Comparison of ENCODE assay signal across 9 cellular contexts in the genomic region with DNA sequence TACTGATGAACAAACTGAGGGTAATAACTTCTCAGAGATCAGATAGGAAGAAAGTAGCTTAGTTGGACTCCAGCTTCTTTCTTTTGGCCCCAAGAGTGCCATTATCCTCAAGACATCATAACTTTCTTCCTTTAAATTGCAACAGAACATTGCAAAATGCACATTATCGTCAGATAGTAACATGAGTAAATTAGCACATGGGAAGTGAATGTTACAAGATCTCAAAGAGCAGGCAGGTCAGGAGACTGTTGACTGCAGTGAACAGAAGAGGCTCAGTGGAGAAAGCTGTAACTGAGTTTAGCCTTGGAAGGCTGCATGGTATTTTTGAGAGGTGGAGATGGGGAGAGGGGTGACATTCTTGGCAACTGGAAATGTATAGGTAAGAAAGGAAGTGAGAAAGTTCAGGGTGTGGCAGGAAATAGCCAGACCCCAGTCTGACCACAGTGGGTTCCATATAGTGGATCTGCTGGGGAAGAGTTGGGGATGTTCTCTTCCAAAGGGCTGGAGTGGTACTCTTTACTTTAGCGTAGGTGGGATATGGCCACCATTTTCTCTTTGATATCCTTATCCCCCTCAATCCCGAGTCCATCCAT.
DNase-seq lines count a peak whose midpoint lies in the region; ATAC-seq and TF ChIP-seq lines count a peak whose summit lies in the region.
"Had no signal": no experiment of that assay in that cellular context is flagged by ENCODE, and none has a peak within 500 bp of the region (broad histone marks: within the 10 kb centered on the region; RNA-seq: fewer than 3 reads in every experiment).

No MANE protein-coding gene starts in this region.

- intact Hi-C loops in HCT116 (cut with micrococcal nuclease) (no loop called here), activated B cell treated with CpG ODN at 0.5 μM for 24 hours (cut with micrococcal nuclease) (loop anchor here (5.0 kb wide), 2 partner anchors 162 to 968 kb away; no protein-coding TSS in a partner anchor)

- H3K79me2 ChIP-seq in ACC112 (ENCODE audit: control insufficient read depth, insufficient read depth, low read length, unreplicated experiment) (no peaks in the 10 kb centered on the region), HCT116 (ENCODE audit: insufficient read depth, low read length) (no peaks in the 10 kb centered on the region)

- H3K4me1 ChIP-seq in ACC112 (ENCODE audit: control insufficient read depth, insufficient read depth, low read length, unreplicated experiment) (peaks cover 57% of the 10 kb centered on the region), HCT116 (ENCODE audit: control insufficient read depth in 1 of 2, insufficient read depth in 2 of 2, low read length in 2 of 2) (peaks cover 22 to 46% of the 10 kb centered on the region in 2 experiments)

- peak overlapping the region; percentile 11 for H3K4me3 Mint-ChIP-seq in activated B cell treated with CpG ODN at 0.5 μM for 24 hours

- H4K20me1 ChIP-seq in HCT116 (ENCODE audit: insufficient read depth), result no peaks in the 10 kb centered on the region

- H3K9me3 ChIP-seq in HCT116 (ENCODE audit: control insufficient read depth in 1 of 2, insufficient read depth in 1 of 2, low read depth in 1 of 2, low read length in 2 of 2), result no peaks in the 10 kb centered on the region

- no peak overlapping the region for H3K9ac ChIP-seq in HCT116 (ENCODE audit: low read length)

- H3K27ac Mint-ChIP-seq in activated B cell treated with CpG ODN at 0.5 μM for 24 hours, result peak overlapping the region; percentile 57

- ATAC-seq in HCT116, result peak; percentile 28
- ATAC-seq in activated B cell treated with CpG ODN at 0.5 μM for 24 hours (ENCODE audit: low read depth), result no peak

- BruUV-seq in HCT116 (replicated peaks; lab: Mats Ljungman, UMichigan), result no TSS peak

- H3K9me2 ChIP-seq in HCT116 (ENCODE audit: insufficient read depth), result no peaks in the 10 kb centered on the region

- no peaks in the 10 kb centered on the region for H3K36me3 Mint-ChIP-seq in activated B cell treated with CpG ODN at 0.5 μM for 24 hours (ENCODE audit: low read depth)

- H3K4me2 ChIP-seq in HCT116 (ENCODE audit: low read length), result peak overlapping the region; percentile 56

- H3K9me3 Mint-ChIP-seq in activated B cell treated with CpG ODN at 0.5 μM for 24 hours, result no peaks in the 10 kb centered on the region

- H2AFZ ChIP-seq in ACC112 (ENCODE audit: low read length, unreplicated experiment) (no peak overlapping the region), HCT116 (ENCODE audit: low read depth, low read length, poor library complexity, severe bottlenecking) (no peak overlapping the region)

- no peak for TF ChIP-seq RAD21 in HCT116 (IDR thresholded peaks at IDR 0.05; ENCODE audit: low read depth)

- H3K4me3 ChIP-seq in ACC112 (ENCODE audit: low read depth, low read length) (peak overlapping the region; percentile 17), HCT116 (replicated peaks in 1 of 2; ENCODE audit: low read depth in 1 of 2, low read length in 2 of 2) (no peak overlapping the region; a peak in 1 of 4 replicates)

- H3K36me3 ChIP-seq in ACC112 (ENCODE audit: insufficient read depth, low read length) (no peaks in the 10 kb centered on the region), HCT116 (ENCODE audit: control insufficient read depth in 1 of 2, insufficient read depth in 2 of 2, low read length in 2 of 2) (no peaks in the 10 kb centered on the region)

- H3K27ac ChIP-seq in ACC112 (ENCODE audit: low read depth, low read length), result peak overlapping the region; percentile 93
- no peak overlapping the region for H3K27ac ChIP-seq in HCT116 (ENCODE audit: low read depth, low read length)

- no peak for TF ChIP-seq CTCF in HCT116 (IDR thresholded peaks at IDR 0.05 in 2 of 3, conservative IDR thresholded peaks at IDR 0.05 in 1 of 3; ENCODE audit: borderline replicate concordance in 1 of 3, insufficient read depth in 1 of 3, low read depth in 2 of 3, low read length in 2 of 3)
- TF ChIP-seq CTCF in activated B cell treated with CpG ODN at 0.5 μM for 24 hours (IDR thresholded peaks at IDR 0.05), result no peak

- peaks cover 81% of the 10 kb centered on the region for H3K4me1 Mint-ChIP-seq in activated B cell treated with CpG ODN at 0.5 μM for 24 hours

- no peaks in the 10 kb centered on the region for H3K27me3 Mint-ChIP-seq in activated B cell treated with CpG ODN at 0.5 μM for 24 hours

- POLR2A ChIA-PET in HCT116 (lab: Charles Lee) (interaction anchor here (0.7 to 1.4 kb wide), 2 partner anchors 10 to 16 kb away, joined by 3 read pairs; no protein-coding TSS in a partner anchor), activated B cell treated with CpG ODN at 0.5 μM for 24 hours (lab: Charles Lee) (interaction anchor here (0.7 to 3.1 kb wide), 11 partner anchors 121 to 744 kb away, joined by 3 to 16 read pairs (median 3); a partner anchor contains a TSS)

- H3K27me3 ChIP-seq in ACC112 (ENCODE audit: insufficient read depth, low read length) (no peaks in the 10 kb centered on the region), HCT116 (ENCODE audit: insufficient read depth, low read length) (peaks cover 15% of the 10 kb centered on the region; the same call in 1 of the 2 replicates)

- DNase-seq in HCT116 (ENCODE audit: low read depth, low spot score), result no peak
- no peak for DNase-seq in activated B cell treated with CpG ODN at 0.5 μM for 24 hours
- peak; percentile 90 for DNase-seq in iris pigment epithelial cell (ENCODE audit: low read depth)
- no peak for DNase-seq in NCI-H774 (lab: John Stamatoyannopoulos, UW)
- no peak for DNase-seq in NCI-H2029 treated with DMSO at 0.1 percent for 48 hours (lab: John Stamatoyannopoulos, UW)
- DNase-seq in kidney tubule cell (ENCODE audit: low spot score), result no peak
- DNase-seq in AG08395 (ENCODE audit: low spot score), result no peak
- DNase-seq: NCI-H446 treated with DMSO at 0.1 percent for 48 hours had no signal

- RAD21 ChIA-PET in HCT116 (lab: Charles Lee; ENCODE audit: low non-redundant PET in 1 of 2, low total read pairs in 2 of 2, uncharacterized antibody in 2 of 2, unreplicated experiment in 2 of 2), result no interaction called here

- TF ChIP-seq POLR2A in HCT116 (IDR thresholded peaks at IDR 0.05; ENCODE audit: borderline replicate concordance, extremely low read depth, insufficient read depth, insufficient read length), result no peak

- CTCF ChIA-PET in HCT116 (lab: Charles Lee) (interaction anchor here (2.1 kb wide), 1 partner anchor 11 kb away, joined by 6 read pairs; no protein-coding TSS in a partner anchor), activated B cell treated with CpG ODN at 0.5 μM for 24 hours (lab: Charles Lee) (interaction anchor here (1.0 kb wide), 1 partner anchor 10 kb away, joined by 3 read pairs; no protein-coding TSS in a partner anchor)

TF ChIP-seq in HCT116, 20 proteins besides CTCF, POLR2A, EP300 and RAD21:
- TF ChIP-seq CBX3 (IDR thresholded peaks at IDR 0.05; ENCODE audit: low read depth), result no peak
- TF ChIP-seq TCF7L2 (IDR thresholded peaks at IDR 0.05; ENCODE audit: borderline replicate concordance, extremely low read depth, insufficient read depth, insufficient read length), result no peak
- TF ChIP-seq, protein P1, sequence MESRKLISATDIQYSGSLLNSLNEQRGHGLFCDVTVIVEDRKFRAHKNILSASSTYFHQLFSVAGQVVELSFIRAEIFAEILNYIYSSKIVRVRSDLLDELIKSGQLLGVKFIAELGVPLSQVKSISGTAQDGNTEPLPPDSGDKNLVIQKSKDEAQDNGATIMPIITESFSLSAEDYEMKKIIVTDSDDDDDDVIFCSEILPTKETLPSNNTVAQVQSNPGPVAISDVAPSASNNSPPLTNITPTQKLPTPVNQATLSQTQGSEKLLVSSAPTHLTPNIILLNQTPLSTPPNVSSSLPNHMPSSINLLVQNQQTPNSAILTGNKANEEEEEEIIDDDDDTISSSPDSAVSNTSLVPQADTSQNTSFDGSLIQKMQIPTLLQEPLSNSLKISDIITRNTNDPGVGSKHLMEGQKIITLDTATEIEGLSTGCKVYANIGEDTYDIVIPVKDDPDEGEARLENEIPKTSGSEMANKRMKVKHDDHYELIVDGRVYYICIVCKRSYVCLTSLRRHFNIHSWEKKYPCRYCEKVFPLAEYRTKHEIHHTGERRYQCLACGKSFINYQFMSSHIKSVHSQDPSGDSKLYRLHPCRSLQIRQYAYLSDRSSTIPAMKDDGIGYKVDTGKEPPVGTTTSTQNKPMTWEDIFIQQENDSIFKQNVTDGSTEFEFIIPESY (IDR thresholded peaks at IDR 0.05; ENCODE audit: extremely low read depth, insufficient replicate concordance, low read length), result no peak
- no peak for TF ChIP-seq SRF (IDR thresholded peaks at IDR 0.05; ENCODE audit: low read depth)
- TF ChIP-seq, protein P2, sequence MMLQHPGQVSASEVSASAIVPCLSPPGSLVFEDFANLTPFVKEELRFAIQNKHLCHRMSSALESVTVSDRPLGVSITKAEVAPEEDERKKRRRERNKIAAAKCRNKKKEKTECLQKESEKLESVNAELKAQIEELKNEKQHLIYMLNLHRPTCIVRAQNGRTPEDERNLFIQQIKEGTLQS (IDR thresholded peaks at IDR 0.05), result no peak
- no peak for TF ChIP-seq YY1 (IDR thresholded peaks at IDR 0.05; ENCODE audit: extremely low read depth, insufficient replicate concordance, low read depth, low read length)
TF ChIP-seq in HCT116: peak in this region for 0.
